13 cellular contexts compared by ENCODE assay signal in the genomic region with DNA sequence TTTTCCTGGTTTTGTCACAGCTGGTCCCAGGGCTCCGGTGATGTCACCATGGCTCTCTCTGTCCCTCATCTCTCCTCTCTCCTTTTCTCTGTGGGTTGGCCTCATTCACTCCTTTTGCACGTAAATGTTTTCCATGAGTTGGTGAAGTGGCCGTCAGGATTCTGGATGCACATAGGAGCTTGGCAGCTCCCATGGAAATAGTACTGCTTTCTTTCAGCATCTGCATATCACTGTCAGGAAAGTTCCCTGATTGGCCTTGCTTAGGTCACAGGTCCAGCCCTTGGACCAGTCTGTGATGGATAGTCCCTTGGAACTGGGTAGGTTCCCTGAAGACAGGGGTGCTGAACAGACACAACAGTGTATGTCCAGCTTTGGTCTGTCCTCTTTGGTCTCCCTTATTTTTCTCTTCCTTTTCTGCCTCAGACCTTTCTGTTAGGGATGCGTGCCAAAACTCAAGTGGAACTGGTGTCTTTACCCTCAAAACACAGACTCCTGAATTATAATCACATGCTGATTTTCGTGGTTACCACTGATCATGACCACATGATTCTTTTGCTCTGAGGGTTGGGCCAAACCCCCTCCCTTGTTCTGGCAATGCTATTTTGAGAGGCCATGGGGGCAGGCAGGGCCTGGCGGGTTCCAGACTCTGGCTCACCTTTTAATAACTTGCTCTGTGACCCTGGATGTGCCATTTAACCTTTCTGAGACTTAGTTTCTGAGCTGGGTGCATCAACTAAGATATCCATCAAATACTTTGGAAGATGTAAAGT.
DNase-seq lines count a peak whose midpoint lies in the region; ATAC-seq, FAIRE-seq and TF ChIP-seq lines count a peak whose summit lies in the region.
"Had no signal": no experiment of that assay in that cellular context is flagged by ENCODE, and none has a peak within 500 bp of the region (broad histone marks: within the 10 kb centered on the region; RNA-seq: fewer than 3 reads in every experiment).

No MANE protein-coding gene starts in this region.

- no peak for FAIRE-seq in kidney (lab: Jason Lieb, UNC)
- FAIRE-seq: A549 had no signal

- intact Hi-C loops in gastrocnemius medialis (cut with DNase I; ENCODE audit: low total_unique reads) = loop anchor here (5.0 kb wide), 1 partner anchor 87 kb away; no protein-coding TSS in a partner anchor
- intact Hi-C loops in kidney (cut with DNase I) = no loop called here
- intact Hi-C loops in sciatic nerve (cut with DNase I) = no loop called here

- no peaks in the 10 kb centered on the region for H3K27me3 ChIP-seq in gastrocnemius medialis
- H3K27me3 ChIP-seq: upper lobe of left lung had no signal

- H3K9me3 ChIP-seq in gastrocnemius medialis (no peaks in the 10 kb centered on the region), kidney (ENCODE audit: control insufficient read depth in 1 of 2, low read length in 2 of 2) (no peaks in the 10 kb centered on the region)
- H3K9me3 ChIP-seq: A549, upper lobe of left lung had no signal

- TF ChIP-seq CTCF in choroid plexus epithelial cell (conservative IDR thresholded peaks at IDR 0.05; ENCODE audit: low read depth, low read length) = no peak
- no peak for TF ChIP-seq CTCF in gastrocnemius medialis (IDR thresholded peaks at IDR 0.05 in 4 of 5, conservative IDR thresholded peaks at IDR 0.05 in 1 of 5)
- TF ChIP-seq CTCF in kidney (IDR thresholded peaks at IDR 0.05; ENCODE audit: borderline replicate concordance, extremely low read depth, insufficient read depth) = no peak

- ATAC-seq in gastrocnemius medialis = no peak
- no peak for ATAC-seq in sciatic nerve

- H3K36me3 ChIP-seq in gastrocnemius medialis (no peaks in the 10 kb centered on the region), kidney (ENCODE audit: control insufficient read depth in 1 of 2, insufficient read depth in 2 of 2, low read length in 2 of 2) (peaks cover 0 to 2% of the 10 kb centered on the region in 2 donors)
- H3K36me3 ChIP-seq: upper lobe of left lung had no signal

- in situ Hi-C loops in gastrocnemius medialis (cut with MboI; ENCODE audit: low sequenced_read_pairs in 4 of 4) = no loop called here

- no peak overlapping the region for H3K9ac ChIP-seq in kidney (ENCODE audit: low read length in 2 of 2)

- H3K4me3 ChIP-seq in choroid plexus epithelial cell (ENCODE audit: low read depth, low read length) (no peak overlapping the region), gastrocnemius medialis (no peak overlapping the region), kidney (ENCODE audit: low read length in 2 of 2) (no peak overlapping the region)
- H3K4me3 ChIP-seq: A549, upper lobe of left lung had no signal

- peak; percentile 27 for DNase-seq in NCI-H2107 (lab: John Stamatoyannopoulos, UW)
- DNase-seq in NCI-H2107 treated with DMSO at 0.1 percent for 48 hours (lab: John Stamatoyannopoulos, UW; ENCODE audit: unreplicated experiment) = no peak
- DNase-seq in NCI-H2196 (lab: John Stamatoyannopoulos, UW; ENCODE audit: unreplicated experiment) = peak; percentile 59
- peak; percentile 58 for DNase-seq in choroid plexus epithelial cell (ENCODE audit: low read depth)
- no peak for DNase-seq in gastrocnemius medialis
- DNase-seq in kidney = no peak
- DNase-seq in sciatic nerve (ENCODE audit: low spot score) = no peak
- no peak for DNase-seq in COR-L47 (lab: John Stamatoyannopoulos, UW)
- DNase-seq: GDM1, glutamatergic neuron, MV-4-11, upper lobe of left lung had no signal

- H3K27ac ChIP-seq in gastrocnemius medialis = peak overlapping the region; percentile 85 to 90 (median 88)
- peak overlapping the region in 1 of 2 donors; percentile 96 for H3K27ac ChIP-seq in kidney (ENCODE audit: low read depth in 2 of 2, low read length in 2 of 2)
- H3K27ac ChIP-seq: A549, upper lobe of left lung had no signal

- H3K4me1 ChIP-seq in gastrocnemius medialis = peaks cover 62 to 63% of the 10 kb centered on the region in 2 donors
- H3K4me1 ChIP-seq in kidney (ENCODE audit: control insufficient read depth in 1 of 2, insufficient read depth in 1 of 2, low read depth in 1 of 2, low read length in 2 of 2) = peaks cover 43 to 49% of the 10 kb centered on the region in 2 donors

- TF ChIP-seq POLR2A in gastrocnemius medialis (IDR thresholded peaks at IDR 0.05) = no peak

Comparison
In these comparisons a context has a peak if more than half of its experiments do, and no peak if none do; other contexts are left out.
1. DNase-seq: peak in NCI-H2107 (single experiment), NCI-H2196 (single experiment) and choroid plexus epithelial cell (single experiment); none in NCI-H2107 treated with DMSO at 0.1 percent for 48 hours (single experiment), gastrocnemius medialis (0 of 2), kidney (single experiment), sciatic nerve (single experiment) and COR-L47 (single experiment).